Comparison of ENCODE assay signal across 12 cellular contexts in the genomic region with DNA sequence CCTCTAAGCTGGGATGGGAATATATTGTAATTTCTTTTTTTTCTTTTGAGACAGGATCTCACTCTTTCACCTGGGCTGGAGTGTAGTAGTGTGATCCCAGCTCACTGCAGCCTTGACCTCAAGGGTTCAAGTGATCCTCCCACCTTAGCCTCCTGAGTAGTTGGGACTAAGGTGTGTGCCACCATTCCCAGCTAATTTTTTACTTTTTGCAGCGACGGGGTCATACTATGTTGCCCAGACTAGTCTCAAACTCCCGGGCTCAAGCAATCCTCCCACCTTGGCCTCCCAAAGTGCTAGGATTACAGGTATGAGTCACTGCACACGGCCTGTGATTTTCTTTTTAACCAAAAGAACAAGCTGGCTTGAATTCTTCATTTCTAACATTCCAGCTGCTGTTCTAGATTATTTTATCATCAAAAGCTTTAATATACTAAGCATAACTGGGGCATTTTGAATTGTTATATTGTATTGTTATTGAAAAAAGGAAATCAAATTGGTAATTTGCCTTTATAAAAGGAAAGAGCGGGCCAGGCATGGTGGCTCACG.
"Had no signal": no experiment of that assay in that cellular context is flagged by ENCODE, and none has a peak within 500 bp of the region (broad histone marks: within the 10 kb centered on the region; RNA-seq: fewer than 3 reads in every experiment).

No MANE protein-coding gene starts in this region.

- H3K4me1 ChIP-seq: colonic mucosa had no signal

- H3K27ac Mint-ChIP-seq: activated naive CD8-positive, alpha-beta T cell treated with anti-CD3 and anti-CD28 coated beads, Interleukin-2, amount 10 ng/mL, durations not matched to agents 7 days and 5 days; memory B cell; stimulated activated naive CD8-positive, alpha-beta T cell treated with anti-CD3 and anti-CD28 coated beads, Interleukin-15, amount 100 ng/mL, for 72 hours had no signal

- DNase-seq: activated CD4-positive, alpha-beta T cell treated with anti-CD3 and anti-CD28 coated beads, Interleukin-2, amount 50 U/mL, for 4 hours; activated CD4-positive, CD25-positive, alpha-beta regulatory T cell treated with anti-CD3 and anti-CD28 coated beads, Interleukin-2, amount 50 U/mL, for 72 hours; activated naive CD8-positive, alpha-beta T cell treated with anti-CD3 and anti-CD28 coated beads, Interleukin-2, amount 10 ng/mL, durations not matched to agents 7 days and 5 days; activated T-cell treated with anti-CD3 and anti-CD28 coated beads, Interleukin-2, amount 50 U/mL, for 4 hours; colonic mucosa; effector CD8-positive, alpha-beta T cell; pancreas; stimulated activated CD4-positive, alpha-beta T cell treated with anti-CD3 and anti-CD28 coated beads, Interleukin-15, amount 100 ng/mL, for 24 hours; stimulated activated CD4-positive, alpha-beta T cell treated with anti-CD3 and anti-CD28 coated beads, Interleukin-4, amount 100 ng/mL, for 24 hours; stimulated activated naive CD8-positive, alpha-beta T cell treated with anti-CD3 and anti-CD28 coated beads, Interleukin-15, amount 100 ng/mL, for 72 hours had no signal

- H3K4me3 Mint-ChIP-seq: activated naive CD8-positive, alpha-beta T cell treated with anti-CD3 and anti-CD28 coated beads, Interleukin-2, amount 10 ng/mL, durations not matched to agents 7 days and 5 days; activated T-cell treated with anti-CD3 and anti-CD28 coated beads, Interleukin-2, amount 50 U/mL, for 4 hours; memory B cell; stimulated activated naive CD8-positive, alpha-beta T cell treated with anti-CD3 and anti-CD28 coated beads, Interleukin-15, amount 100 ng/mL, for 72 hours had no signal

- ATAC-seq: activated T-cell treated with anti-CD3 and anti-CD28 coated beads, Interleukin-2, amount 50 U/mL, for 4 hours; stimulated activated naive CD8-positive, alpha-beta T cell treated with anti-CD3 and anti-CD28 coated beads, Interleukin-15, amount 100 ng/mL, for 72 hours had no signal

- H3K27me3 Mint-ChIP-seq: activated naive CD8-positive, alpha-beta T cell treated with anti-CD3 and anti-CD28 coated beads, Interleukin-2, amount 10 ng/mL, durations not matched to agents 7 days and 5 days; memory B cell; stimulated activated naive CD8-positive, alpha-beta T cell treated with anti-CD3 and anti-CD28 coated beads, Interleukin-15, amount 100 ng/mL, for 72 hours had no signal

- H3K27ac ChIP-seq: cardiac muscle cell, colonic mucosa, pancreas had no signal

- H3K27me3 ChIP-seq: cardiac muscle cell, colonic mucosa, pancreas had no signal
